ENCODE assay signal across 20 cellular contexts in the genomic region with DNA sequence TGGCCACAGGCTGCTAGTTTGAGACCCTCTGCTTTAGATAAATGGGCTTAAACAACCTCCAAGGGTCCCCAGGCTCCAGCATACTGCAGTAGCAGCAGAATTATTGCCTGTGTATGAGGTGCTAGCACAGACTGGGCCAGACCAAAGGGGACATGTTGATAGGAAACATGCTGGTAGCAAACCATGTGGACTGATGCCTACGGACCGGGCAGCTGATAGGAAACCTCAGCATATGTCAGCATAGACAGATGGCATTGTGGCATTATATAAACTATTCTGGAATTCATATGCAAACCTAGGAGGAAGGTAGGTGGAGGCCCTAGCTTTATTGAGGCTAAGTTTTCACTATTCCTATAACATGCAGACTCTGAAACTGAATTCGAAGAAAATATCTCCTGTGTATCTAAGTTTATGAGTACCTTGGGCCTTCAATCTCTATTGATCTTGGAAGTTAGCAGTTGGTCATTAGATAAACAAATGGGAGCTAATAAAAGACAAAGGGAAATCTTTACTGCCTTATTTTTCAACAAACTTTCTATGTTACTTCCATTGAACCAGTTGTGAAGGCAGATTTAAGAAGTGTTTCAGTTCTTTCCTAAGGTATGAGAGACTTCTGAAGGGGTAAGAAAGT. TPM values are rescaled to one million over a fixed set of nuclear protein-coding genes. Genes with fewer than 3 reads are reported as not detected.
A peak's percentile ranks its signal among the peaks of the same experiment; 100 is the strongest.
DNase-seq lines count a peak whose midpoint lies in the region; ATAC-seq and TF ChIP-seq lines count a peak whose summit lies in the region.
"Had no signal": no experiment of that assay in that cellular context is flagged by ENCODE, and none has a peak within 500 bp of the region (broad histone marks: within the 10 kb centered on the region; RNA-seq: fewer than 3 reads in every experiment).

No MANE protein-coding gene starts in this region.

- H3K9ac ChIP-seq in colonic mucosa (ENCODE audit: low read depth in 2 of 2, low read length in 2 of 2), result no peak overlapping the region
- H3K9ac ChIP-seq: BLaER1 treated with 17β-estradiol and CSF1 and Interleukin-3, amounts not matched to agents 10 nM and 100 nM had no signal

- TF ChIP-seq CTCF in colonic mucosa (IDR thresholded peaks at IDR 0.05) (no peak), type B pancreatic cell (conservative IDR thresholded peaks at IDR 0.05) (no peak)
- no peak for TF ChIP-seq CTCF in activated CD8-positive, alpha-beta T cell treated with anti-CD3 and anti-CD28 coated beads for 36 hours (IDR thresholded peaks at IDR 0.05)

- no peaks in the 10 kb centered on the region for H3K36me3 ChIP-seq in colonic mucosa

- POLR2A ChIA-PET in activated CD8-positive, alpha-beta T cell treated with anti-CD3 and anti-CD28 coated beads for 36 hours (lab: Charles Lee), result no interaction called here

- CTCF ChIA-PET in activated CD8-positive, alpha-beta T cell treated with anti-CD3 and anti-CD28 coated beads for 36 hours (lab: Charles Lee), result no interaction called here

- H3K27me3 Mint-ChIP-seq in stimulated activated naive CD8-positive, alpha-beta T cell treated with anti-CD3 and anti-CD28 coated beads, Interleukin-15, amount 100 ng/mL, for 72 hours, result no peaks in the 10 kb centered on the region
- no peaks in the 10 kb centered on the region for H3K27me3 Mint-ChIP-seq in type B pancreatic cell
- H3K27me3 Mint-ChIP-seq in activated CD8-positive, alpha-beta T cell treated with anti-CD3 and anti-CD28 coated beads for 36 hours, result no peaks in the 10 kb centered on the region

- H3K27me3 ChIP-seq in colonic mucosa, result no peaks in the 10 kb centered on the region
- H3K27me3 ChIP-seq: BLaER1 treated with 17β-estradiol and CSF1 and Interleukin-3, amounts not matched to agents 10 nM and 100 nM; Peyer's patch had no signal

- intact Hi-C loops in colonic mucosa (cut with DNase I), result no loop called here
- intact Hi-C loops in activated CD8-positive, alpha-beta T cell treated with anti-CD3 and anti-CD28 coated beads for 36 hours (cut with micrococcal nuclease), result no loop called here

- DNase-seq in stimulated activated naive CD8-positive, alpha-beta T cell treated with anti-CD3 and anti-CD28 coated beads, Interleukin-15, amount 100 ng/mL, for 72 hours, result no peak
- DNase-seq in stimulated activated naive CD8-positive, alpha-beta T cell treated with anti-CD3 and anti-CD28 coated beads, Interleukin-15, Interleukin-2, amounts not matched to agents 100 U/mL and 50 U/mL, for 24 hours, result no peak
- DNase-seq in colonic mucosa (no peak), myocyte (ENCODE audit: low read depth) (peak; percentile 18), type B pancreatic cell (ENCODE audit: extremely low spot score, unreplicated experiment) (no peak)
- no peak for DNase-seq in activated CD4-positive, alpha-beta T cell treated with anti-CD3 and anti-CD28 coated beads, Interleukin-2, amount 50 U/mL, for 1 hour
- no peak for DNase-seq in activated CD8-positive, alpha-beta T cell treated with anti-CD3 and anti-CD28 coated beads for 36 hours
- DNase-seq: 8988T, DMS79, HFFc6, KG1, NCI-H1092 treated with DMSO at 0.1 percent for 48 hours, NCI-H1694 treated with DMSO at 0.1 percent for 48 hours, NCI-H446 treated with DMSO at 0.1 percent for 48 hours, NCI-H774, Peyer's patch had no signal

- no peak overlapping the region for H3K4me3 Mint-ChIP-seq in stimulated activated naive CD8-positive, alpha-beta T cell treated with anti-CD3 and anti-CD28 coated beads, Interleukin-15, amount 100 ng/mL, for 72 hours
- H3K4me3 Mint-ChIP-seq in type B pancreatic cell, result no peak overlapping the region
- no peak overlapping the region for H3K4me3 Mint-ChIP-seq in activated CD8-positive, alpha-beta T cell treated with anti-CD3 and anti-CD28 coated beads for 36 hours
- H3K4me3 Mint-ChIP-seq: HFFc6 had no signal

- H3K4me3 ChIP-seq in colonic mucosa, result no peak overlapping the region
- H3K4me3 ChIP-seq: BLaER1 treated with 17β-estradiol and CSF1 and Interleukin-3, amounts not matched to agents 10 nM and 100 nM; Peyer's patch had no signal

- H3K36me3 Mint-ChIP-seq in type B pancreatic cell, result peaks cover 5% of the 10 kb centered on the region
- peaks cover 4% of the 10 kb centered on the region for H3K36me3 Mint-ChIP-seq in activated CD8-positive, alpha-beta T cell treated with anti-CD3 and anti-CD28 coated beads for 36 hours (ENCODE audit: low read depth)

- ATAC-seq in stimulated activated naive CD8-positive, alpha-beta T cell treated with anti-CD3 and anti-CD28 coated beads, Interleukin-15, amount 100 ng/mL, for 72 hours, result no peak
- no peak for ATAC-seq in stimulated activated naive CD8-positive, alpha-beta T cell treated with anti-CD3 and anti-CD28 coated beads, Interleukin-15, Interleukin-2, amounts not matched to agents 100 U/mL and 50 U/mL, for 24 hours
- ATAC-seq in activated CD8-positive, alpha-beta T cell treated with anti-CD3 and anti-CD28 coated beads for 36 hours, result no peak
- no peak for ATAC-seq in GM19463 (IDR thresholded peaks at IDR 0.05; ENCODE audit: unreplicated experiment)

- H3K27ac Mint-ChIP-seq in stimulated activated naive CD8-positive, alpha-beta T cell treated with anti-CD3 and anti-CD28 coated beads, Interleukin-15, amount 100 ng/mL, for 72 hours, result peak overlapping the region; percentile 64 to 87
- H3K27ac Mint-ChIP-seq in type B pancreatic cell, result peak overlapping the region; percentile 9
- H3K27ac Mint-ChIP-seq in activated CD8-positive, alpha-beta T cell treated with anti-CD3 and anti-CD28 coated beads for 36 hours, result no peak overlapping the region
- H3K27ac Mint-ChIP-seq: HFFc6 had no signal

- peaks cover 1% of the 10 kb centered on the region for H3K4me1 Mint-ChIP-seq in stimulated activated naive CD8-positive, alpha-beta T cell treated with anti-CD3 and anti-CD28 coated beads, Interleukin-15, amount 100 ng/mL, for 72 hours
- H3K4me1 Mint-ChIP-seq in type B pancreatic cell (ENCODE audit: unreplicated experiment), result peaks cover 9% of the 10 kb centered on the region
- H3K4me1 Mint-ChIP-seq in activated CD8-positive, alpha-beta T cell treated with anti-CD3 and anti-CD28 coated beads for 36 hours (ENCODE audit: low read depth), result no peaks in the 10 kb centered on the region

- H3K9me3 ChIP-seq in colonic mucosa, result no peaks in the 10 kb centered on the region
- H3K9me3 ChIP-seq: BLaER1 treated with 17β-estradiol and CSF1 and Interleukin-3, amounts not matched to agents 10 nM and 100 nM; Peyer's patch had no signal

- peak overlapping the region; percentile 87 for H3K27ac ChIP-seq in colonic mucosa
- H3K27ac ChIP-seq: BLaER1 treated with 17β-estradiol and CSF1 and Interleukin-3, amounts not matched to agents 10 nM and 100 nM; HL-60; Peyer's patch had no signal

- H3K9me3 Mint-ChIP-seq in stimulated activated naive CD8-positive, alpha-beta T cell treated with anti-CD3 and anti-CD28 coated beads, Interleukin-15, amount 100 ng/mL, for 72 hours, result no peaks in the 10 kb centered on the region
- H3K9me3 Mint-ChIP-seq in type B pancreatic cell, result peaks cover 6% of the 10 kb centered on the region
- H3K9me3 Mint-ChIP-seq in activated CD8-positive, alpha-beta T cell treated with anti-CD3 and anti-CD28 coated beads for 36 hours, result no peaks in the 10 kb centered on the region

- no peaks in the 10 kb centered on the region for H3K4me1 ChIP-seq in colonic mucosa

RNA-seq across cellular contexts. Expression of a gene that starts 1.7 kb away (rescaled TPM):
- total RNA-seq in colonic mucosa (10 to 100 TPM; 37.6 to 48.5 TPM), myocyte (not detected in 2 replicates), type B pancreatic cell (ENCODE audit: low replicate concordance) (10.4 and 14.0 TPM in 2 replicates)
- polyA plus RNA-seq in myocyte (2012), result 0.54 TPM
- under 1 TPM; 0.16 to 0.78 TPM for total RNA-seq in activated CD8-positive, alpha-beta T cell treated with anti-CD3 and anti-CD28 coated beads for 36 hours
- total RNA-seq: Right ventricle myocardium superior had no signal

RNA-seq across cellular contexts. Expression of a gene that starts 58.5 kb away (rescaled TPM):
- total RNA-seq in colonic mucosa, result 10 to 100 TPM; 25.5 to 30.5 TPM
- 15.3 and 16.8 TPM in 2 replicates for total RNA-seq in myocyte
- 9.9 TPM for polyA plus RNA-seq in myocyte (2012)
- 13.5 and 15.5 TPM in 2 replicates for total RNA-seq in type B pancreatic cell (ENCODE audit: low replicate concordance)
- 10 to 100 TPM; 28.8 to 37.1 TPM for total RNA-seq in activated CD8-positive, alpha-beta T cell treated with anti-CD3 and anti-CD28 coated beads for 36 hours

RNA-seq across cellular contexts. Expression of a gene that starts 58.8 kb away (rescaled TPM):
- total RNA-seq in colonic mucosa, result 10 to 100 TPM; 15.2 to 17.9 TPM
- 21.5 and 21.9 TPM in 2 replicates for total RNA-seq in myocyte
- 8.9 TPM for polyA plus RNA-seq in myocyte (2012)
- 16.0 and 26.9 TPM in 2 replicates for total RNA-seq in type B pancreatic cell (ENCODE audit: low replicate concordance)
- total RNA-seq in activated CD8-positive, alpha-beta T cell treated with anti-CD3 and anti-CD28 coated beads for 36 hours, result 10 to 100 TPM; 25.2 to 25.9 TPM
